Comparison of ENCODE assay signal across 9 cellular contexts in the genomic region with DNA sequence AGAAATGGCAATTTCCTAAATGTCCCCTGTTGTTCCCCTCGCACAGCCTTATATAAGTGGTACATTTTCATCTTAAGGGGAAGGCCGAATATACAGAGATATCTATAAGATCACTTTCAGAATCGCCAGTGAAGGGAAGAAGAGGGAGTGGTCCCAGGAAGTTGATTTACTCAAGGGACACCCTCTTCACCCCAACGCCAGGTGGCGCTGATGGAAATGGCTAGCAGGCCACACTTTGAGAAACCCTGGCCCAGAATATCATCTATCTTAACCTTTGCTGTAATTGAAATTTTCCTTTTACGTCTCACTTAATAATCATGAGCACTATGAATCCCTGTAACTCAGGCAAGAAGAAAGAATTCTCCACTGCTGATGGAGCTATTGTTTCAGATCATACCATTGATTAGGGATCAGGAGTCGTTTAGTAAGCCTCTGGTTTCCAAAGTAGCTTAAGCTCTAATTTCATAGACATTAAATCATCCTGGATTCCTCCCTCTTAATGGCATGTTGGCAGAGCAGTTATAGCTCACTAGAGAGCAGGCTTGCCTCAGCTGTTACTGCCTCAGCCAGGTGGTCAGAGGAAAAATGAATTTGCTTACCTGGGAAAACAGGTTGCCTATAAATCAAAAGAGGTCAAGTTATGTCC.
DNase-seq lines count a peak whose midpoint lies in the region; ATAC-seq, FAIRE-seq and TF ChIP-seq lines count a peak whose summit lies in the region.
"Had no signal": no experiment of that assay in that cellular context is flagged by ENCODE, and none has a peak within 500 bp of the region (broad histone marks: within the 10 kb centered on the region; RNA-seq: fewer than 3 reads in every experiment).

No MANE protein-coding gene starts in this region.

- H3K36me3 Mint-ChIP-seq in CD8-positive, alpha-beta memory T cell, result no peaks in the 10 kb centered on the region

- H3K9me3 Mint-ChIP-seq in CD8-positive, alpha-beta memory T cell, result peaks cover 0 to 12% (median 3%) of the 10 kb centered on the region in 5 donors

- in situ Hi-C loops in astrocyte of the cerebellum (cut with HindIII; ENCODE audit: low sequenced_read_pairs), result no loop called here

- no peaks in the 10 kb centered on the region for H3K4me1 Mint-ChIP-seq in CD8-positive, alpha-beta memory T cell

- POLR2A ChIA-PET in CD8-positive, alpha-beta memory T cell (lab: Charles Lee), result no interaction called here

- no peaks in the 10 kb centered on the region for H3K27me3 Mint-ChIP-seq in CD8-positive, alpha-beta memory T cell

- TF ChIP-seq CTCF in astrocyte of the cerebellum (IDR thresholded peaks at IDR 0.05; ENCODE audit: low read depth, low read length, missing control alignments), result peak; percentile 38
- peak; percentile 33 for TF ChIP-seq CTCF in mucosa of descending colon (IDR thresholded peaks at IDR 0.05)

- ATAC-seq in HG02798 (IDR thresholded peaks at IDR 0.05; ENCODE audit: poor library complexity, unreplicated experiment) (peak; percentile 92), mucosa of descending colon (peak; percentile 71)

- DNase-seq in stimulated activated CD4-positive, alpha-beta T cell treated with anti-CD3 and anti-CD28 coated beads, Interleukin-15, amount 100 ng/mL, for 24 hours, result peak; percentile 33
- DNase-seq in stimulated activated CD4-positive, alpha-beta T cell treated with anti-CD3 and anti-CD28 coated beads, Interleukin-4, amount 100 ng/mL, for 4 hours, result no peak
- peak; percentile 51 for DNase-seq in NCI-H2029 treated with DMSO at 0.1 percent for 48 hours (lab: John Stamatoyannopoulos, UW)
- DNase-seq in astrocyte of the cerebellum (ENCODE audit: low read depth), result no peak
- DNase-seq in mucosa of descending colon, result peak in 2 of 3 donors; percentile 72 to 79
- no peak for DNase-seq in RCC 7860 (ENCODE audit: low spot score)
- DNase-seq in CD8-positive, alpha-beta memory T cell, result no peak

- no peaks in the 10 kb centered on the region for H3K27me3 ChIP-seq in CD8-positive, alpha-beta memory T cell (ENCODE audit: insufficient read depth, low read length, poor library complexity, severe bottlenecking)
- H3K27me3 ChIP-seq: upper lobe of left lung had no signal

- H3K27ac ChIP-seq in CD8-positive, alpha-beta memory T cell (ENCODE audit: low read depth, low read length), result no peak overlapping the region
- H3K27ac ChIP-seq: upper lobe of left lung had no signal

- H3K27ac Mint-ChIP-seq in CD8-positive, alpha-beta memory T cell, result no peak overlapping the region

- H3K4me3 Mint-ChIP-seq in CD8-positive, alpha-beta memory T cell, result no peak overlapping the region

- no peak for FAIRE-seq in RCC 7860 (lab: Jason Lieb, UNC)

- H3K4me3 ChIP-seq in astrocyte of the cerebellum (ENCODE audit: low read depth, low read length) (no peak overlapping the region), mucosa of descending colon (no peak overlapping the region)
- H3K4me3 ChIP-seq in CD8-positive, alpha-beta memory T cell (ENCODE audit: low read length), result no peak overlapping the region
- H3K4me3 ChIP-seq: upper lobe of left lung had no signal

- CTCF ChIA-PET in CD8-positive, alpha-beta memory T cell (lab: Charles Lee), result no interaction called here

- no peaks in the 10 kb centered on the region for H3K4me1 ChIP-seq in mucosa of descending colon (ENCODE audit: low read depth)
- no peaks in the 10 kb centered on the region for H3K4me1 ChIP-seq in CD8-positive, alpha-beta memory T cell (ENCODE audit: insufficient read depth, low read length)
- H3K4me1 ChIP-seq: upper lobe of left lung had no signal

- H3K9me3 ChIP-seq in mucosa of descending colon, result no peaks in the 10 kb centered on the region
- no peaks in the 10 kb centered on the region for H3K9me3 ChIP-seq in CD8-positive, alpha-beta memory T cell (ENCODE audit: low read length)
- H3K9me3 ChIP-seq: upper lobe of left lung had no signal

- no peaks in the 10 kb centered on the region for H3K36me3 ChIP-seq in mucosa of descending colon (ENCODE audit: low read depth)
- H3K36me3 ChIP-seq in CD8-positive, alpha-beta memory T cell (ENCODE audit: insufficient read depth, low read length), result no peaks in the 10 kb centered on the region
- H3K36me3 ChIP-seq: upper lobe of left lung had no signal

- intact Hi-C loops in mucosa of descending colon (cut with DNase I, micrococcal nuclease), result loop anchor here in 1 of 2 donors (10.0 kb wide), 1 partner anchor 223 kb away; no protein-coding TSS in a partner anchor

Comparison
In these comparisons a context has a peak if more than half of its experiments do, and no peak if none do; other contexts are left out.
1. DNase-seq: peak in stimulated activated CD4-positive, alpha-beta T cell treated with anti-CD3 and anti-CD28 coated beads, Interleukin-15, amount 100 ng/mL, for 24 hours (single experiment), NCI-H2029 treated with DMSO at 0.1 percent for 48 hours (single experiment) and mucosa of descending colon (2 of 3); none in stimulated activated CD4-positive, alpha-beta T cell treated with anti-CD3 and anti-CD28 coated beads, Interleukin-4, amount 100 ng/mL, for 4 hours (0 of 2), astrocyte of the cerebellum (single experiment), RCC 7860 (single experiment) and CD8-positive, alpha-beta memory T cell (0 of 5).